Comparison of ENCODE assay signal across 19 cellular contexts in genomic region chr7:95847061-95847460, GRCh38.
A peak's percentile ranks its signal among the peaks of the same experiment; 100 is the strongest.
DNase-seq lines count a peak whose midpoint lies in the region; ATAC-seq and TF ChIP-seq lines count a peak whose summit lies in the region.
"Had no signal": no experiment of that assay in that cellular context is flagged by ENCODE, and none has a peak within 500 bp of the region (broad histone marks: within the 10 kb centered on the region; RNA-seq: fewer than 3 reads in every experiment).

No MANE protein-coding gene starts in this region.

- H3K27ac ChIP-seq in endodermal cell (ENCODE audit: low read depth, low read length) = no peak overlapping the region
- no peak overlapping the region for H3K27ac ChIP-seq in mesendoderm (ENCODE audit: low read depth, low read length)
- H3K27ac ChIP-seq: 22Rv1, BLaER1, C4-2B had no signal

- no peak overlapping the region for H2AK5ac ChIP-seq in mesendoderm (ENCODE audit: low read length)

- H2BK15ac ChIP-seq in mesendoderm (replicated peaks; ENCODE audit: low read depth) = peak overlapping the region; percentile 36

- H3K27me3 ChIP-seq in endodermal cell (ENCODE audit: control insufficient read depth, insufficient read depth, low read length, poor library complexity, severe bottlenecking) (no peaks in the 10 kb centered on the region), mesendoderm (ENCODE audit: insufficient read depth, low read length, poor library complexity) (no peaks in the 10 kb centered on the region), BE2C (no peaks in the 10 kb centered on the region)
- H3K27me3 ChIP-seq: BLaER1 had no signal

- no peak for ATAC-seq in HG03571 (IDR thresholded peaks at IDR 0.05; ENCODE audit: unreplicated experiment)
- ATAC-seq: CD8-positive, alpha-beta T cell; GM23338 had no signal

- peaks cover 30% of the 10 kb centered on the region for H3K4me1 Mint-ChIP-seq in endodermal cell
- H3K4me1 Mint-ChIP-seq: CD4-positive, CD25-positive, alpha-beta regulatory T cell had no signal

- no peak overlapping the region for H3K56ac ChIP-seq in mesendoderm (ENCODE audit: low read length)

- H3K9ac ChIP-seq in endodermal cell (ENCODE audit: extremely low read depth, low read length, poor library complexity, severe bottlenecking) (no peak overlapping the region), mesendoderm (ENCODE audit: low read length) (no peak overlapping the region)
- H3K9ac ChIP-seq: BLaER1 had no signal

- DNase-seq in AG10803 (ENCODE audit: low read depth) (peak; percentile 12), ELF-1 (ENCODE audit: low read depth, low spot score) (peak; percentile 14), endodermal cell (no peak), mesendoderm (peak; percentile 91), BE2C (no peak), foreskin melanocyte (no peak), anterior cingulate cortex (lab: John Stamatoyannopoulos, UW) (no peak)
- DNase-seq: CD4-positive, CD25-positive, alpha-beta regulatory T cell; CD8-positive, alpha-beta T cell; DMS 273 treated with DMSO at 0.1 percent for 48 hours; DMS79; EL; GF-D8 had no signal

- no peaks in the 10 kb centered on the region for H3K79me1 ChIP-seq in mesendoderm (ENCODE audit: low read length)

- no peaks in the 10 kb centered on the region for H3K79me2 ChIP-seq in mesendoderm (ENCODE audit: control insufficient read depth, insufficient read depth, low read length)

- H4K8ac ChIP-seq in mesendoderm (ENCODE audit: low read depth, low read length) = no peak overlapping the region

- no peak overlapping the region for H3K18ac ChIP-seq in mesendoderm (ENCODE audit: low read length)

- H3K36me3 ChIP-seq in endodermal cell (ENCODE audit: control insufficient read depth, insufficient read depth, low read length) = peaks cover 8% of the 10 kb centered on the region
- no peaks in the 10 kb centered on the region for H3K36me3 ChIP-seq in mesendoderm (ENCODE audit: control insufficient read depth, insufficient read depth, low read length)
- H3K36me3 ChIP-seq in BE2C = no peaks in the 10 kb centered on the region
- H3K36me3 ChIP-seq: BLaER1, HAP-1 had no signal

- H3K9me3 Mint-ChIP-seq in endodermal cell = no peaks in the 10 kb centered on the region
- H3K9me3 Mint-ChIP-seq: GM23338 had no signal

- no peak overlapping the region for H2BK120ac ChIP-seq in mesendoderm (ENCODE audit: low read depth, low read length)

- no peak overlapping the region for H3K23ac ChIP-seq in mesendoderm (ENCODE audit: low read length)

- H4K5ac ChIP-seq in mesendoderm (ENCODE audit: low read length) = no peak overlapping the region

- H3K27me3 Mint-ChIP-seq in endodermal cell (ENCODE audit: insufficient read depth) = no peaks in the 10 kb centered on the region
- H3K27me3 Mint-ChIP-seq: CD4-positive, CD25-positive, alpha-beta regulatory T cell had no signal

- no peak overlapping the region for H3K4me2 ChIP-seq in mesendoderm (ENCODE audit: low read length)
- H3K4me2 ChIP-seq: BLaER1, GM23338 had no signal

- H3K4me1 ChIP-seq in endodermal cell (ENCODE audit: control insufficient read depth, insufficient read depth, low read length) (peaks cover 7% of the 10 kb centered on the region), mesendoderm (ENCODE audit: control insufficient read depth, low read depth, low read length) (peaks cover 5% of the 10 kb centered on the region), BE2C (peaks cover 10% of the 10 kb centered on the region)
- H3K4me1 ChIP-seq: HAP-1 had no signal

- no peak for TF ChIP-seq CTCF in AG10803 (conservative IDR thresholded peaks at IDR 0.05; ENCODE audit: low read length)
- TF ChIP-seq CTCF in endodermal cell (conservative IDR thresholded peaks at IDR 0.05) = no peak
- no peak for TF ChIP-seq CTCF in BE2C (IDR thresholded peaks at IDR 0.05; ENCODE audit: low read depth, low read length)

- H3K36me3 Mint-ChIP-seq in endodermal cell (ENCODE audit: low read depth) = no peaks in the 10 kb centered on the region
- H3K36me3 Mint-ChIP-seq: CD4-positive, CD25-positive, alpha-beta regulatory T cell; CD8-positive, alpha-beta T cell had no signal

- no peak overlapping the region for H3K4ac ChIP-seq in mesendoderm (ENCODE audit: low read depth, low read length)

- H2BK5ac ChIP-seq in mesendoderm (ENCODE audit: low read length) = no peak overlapping the region

- H3K27ac Mint-ChIP-seq in endodermal cell = peak overlapping the region; percentile 10
- H3K27ac Mint-ChIP-seq: CD4-positive, CD25-positive, alpha-beta regulatory T cell; CD8-positive, alpha-beta T cell; GM23338 had no signal

- H3K9me3 ChIP-seq in endodermal cell (ENCODE audit: control insufficient read depth, low read length) = peaks cover 4% of the 10 kb centered on the region
- H3K9me3 ChIP-seq in BE2C = no peaks in the 10 kb centered on the region
- H3K9me3 ChIP-seq: BLaER1, HAP-1 had no signal

- no peak overlapping the region for H3K4me3 Mint-ChIP-seq in endodermal cell
- H3K4me3 Mint-ChIP-seq: CD4-positive, CD25-positive, alpha-beta regulatory T cell; CD8-positive, alpha-beta T cell; GM23338 had no signal

- 48 to 50% methylated on average over 3 to 4 of the region's 4 CpGs for WGBS in endodermal cell (ENCODE audit: insufficient coverage in 1 of 2, insufficient read length in 1 of 2), 2 experiments
- WGBS in mesendoderm (ENCODE audit: extremely low coverage, insufficient coverage, low lambda C conversion rate) = no CpG with 5 or more reads among the region's 4 CpGs

- H3K4me3 ChIP-seq in AG10803 (ENCODE audit: low read length) (no peak overlapping the region), endodermal cell (ENCODE audit: low read length) (peak overlapping the region; percentile 31), mesendoderm (ENCODE audit: low read length) (no peak overlapping the region), BE2C (ENCODE audit: low read depth, low read length) (no peak overlapping the region)
- H3K4me3 ChIP-seq: BLaER1, GM23338, HAP-1 had no signal

Comparison
In these comparisons a context has a peak if more than half of its experiments do, and no peak if none do; other contexts are left out.
1. DNase-seq: peak in AG10803 (single experiment), ELF-1 (single experiment) and mesendoderm (single experiment); none in endodermal cell (single experiment), BE2C (single experiment), foreskin melanocyte (single experiment) and anterior cingulate cortex (0 of 58).